Comparison of ENCODE assay signal across 4 cellular contexts in the genomic region with DNA sequence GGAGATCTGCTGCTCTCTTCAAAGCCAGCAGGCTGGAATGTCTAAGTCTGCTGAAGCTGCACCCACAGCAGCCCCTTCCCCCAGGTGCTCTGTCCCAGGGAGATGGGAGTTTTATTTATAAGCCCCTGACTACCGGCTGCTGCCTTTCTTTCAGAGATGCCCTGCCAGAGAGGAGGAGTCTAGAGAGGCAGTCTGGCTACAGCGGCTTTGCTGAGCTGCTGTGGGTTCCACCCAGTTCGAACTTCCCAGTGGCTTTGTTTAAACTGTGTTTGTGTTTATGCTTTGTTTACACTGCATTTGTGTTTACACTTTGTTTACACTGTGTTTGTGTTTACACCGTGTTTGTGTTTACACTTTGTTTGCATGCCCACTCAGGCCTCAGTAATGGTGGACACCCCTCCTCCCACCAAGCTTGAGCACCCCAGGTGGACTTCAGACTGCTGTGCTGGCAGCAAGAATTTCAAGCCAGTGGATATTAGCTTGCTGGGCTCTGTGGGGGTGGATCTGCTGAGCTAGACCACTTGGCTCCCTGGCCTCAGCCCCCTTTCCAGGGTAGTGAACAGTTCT. TPM values are rescaled to one million over a fixed set of nuclear protein-coding genes. Genes with fewer than 3 reads are reported as not detected.
DNase-seq lines count a peak whose midpoint lies in the region; ATAC-seq, FAIRE-seq and TF ChIP-seq lines count a peak whose summit lies in the region.
"Not testable (repeated sequence)": the region's sequence is repeated elsewhere in the genome, so short reads cannot be mapped to it uniquely, and the experiment has no call there.

No MANE protein-coding gene starts in this region.

- intact Hi-C loops in K562 (cut with micrococcal nuclease); esophagus squamous epithelium (cut with DNase I): not testable (repeated sequence)

- TF ChIP-seq EP300 in K562 (IDR thresholded peaks at IDR 0.05; ENCODE audit: low read length): not testable (repeated sequence)

- H3K4me2 ChIP-seq in K562 (ENCODE audit: insufficient read depth, low read length): not testable (repeated sequence)

- not testable (repeated sequence) for H3K36me3 ChIP-seq in K562 (ENCODE audit: control insufficient read depth, insufficient read depth, low read length); esophagus (ENCODE audit: control insufficient read depth in 2 of 2, insufficient read depth in 2 of 2, low read length in 1 of 2); esophagus squamous epithelium

- in situ Hi-C loops in K562 (cut with MboI): not testable (repeated sequence)

- not testable (repeated sequence) for H3K27me3 ChIP-seq in K562 (ENCODE audit: control insufficient read depth in 2 of 2, insufficient read depth in 2 of 2, low read length in 2 of 2); esophagus (ENCODE audit: control insufficient read depth in 1 of 2, insufficient read depth in 2 of 2, low read length in 2 of 2); esophagus squamous epithelium

- not testable (repeated sequence) for TF ChIP-seq RAD21 in K562 (CRISPR knock-in tag; conservative IDR thresholded peaks at IDR 0.05 in 1 of 2, IDR thresholded peaks at IDR 0.05 in 1 of 2)

- H3K4me3 ChIP-seq in K562; esophagus (ENCODE audit: low read depth in 1 of 2, low read length in 2 of 2); esophagus squamous epithelium; skin epidermis: not testable (repeated sequence)

- H3K9ac ChIP-seq in K562 (ENCODE audit: insufficient read depth in 1 of 2, low read depth in 2 of 2, low read length in 2 of 2): not testable (repeated sequence)

- POLR2A ChIA-PET in K562 (lab: Yijun Ruan, JAX): interaction anchor here (1.0 to 1.6 kb wide), 4 partner anchors 8 to 117 kb away, joined by 3 to 6 read pairs (median 4); a partner anchor contains a TSS

- CTCF ChIA-PET in K562 (lab: Yijun Ruan, JAX; ENCODE audit: low intra/inter-chr PET ratio): not testable (repeated sequence)

- TF ChIP-seq POLR2A in K562 (conservative IDR thresholded peaks at IDR 0.05); esophagus squamous epithelium (IDR thresholded peaks at IDR 0.05): not testable (repeated sequence)

- H4K20me1 ChIP-seq in K562 (replicated peaks; ENCODE audit: control insufficient read depth, insufficient read depth, low read length): not testable (repeated sequence)

- H3K9me3 ChIP-seq in K562 (replicated peaks; ENCODE audit: control insufficient read depth, insufficient read depth, low read depth, low read length); esophagus (ENCODE audit: control insufficient read depth in 2 of 2, insufficient read depth in 1 of 2, low read depth in 1 of 2, low read length in 1 of 2); esophagus squamous epithelium: not testable (repeated sequence)

- ATAC-seq in K562: not testable (repeated sequence)

- H3K9me1 ChIP-seq in K562 (ENCODE audit: control insufficient read depth, insufficient read depth, low read length): not testable (repeated sequence)

- peak overlapping the region; percentile 12; the same call in 1 of the 2 replicates for H2AFZ ChIP-seq in K562 (ENCODE audit: low read depth, low read length)

- FAIRE-seq in K562 (lab: Jason Lieb, UNC): not testable (repeated sequence)

- H3K27ac ChIP-seq in K562 (ENCODE audit: extremely low read depth, low read depth, low read length): not testable (repeated sequence)
- H3K27ac ChIP-seq in esophagus (ENCODE audit: low read depth in 2 of 2, low read length in 1 of 2) (peak overlapping the region; percentile 85 to 94), esophagus squamous epithelium (peak overlapping the region; percentile 72 to 89 (median 86)), skin epidermis (peak overlapping the region in 11 of 21 experiments; percentile 10 to 79 (median 42))

- BruUV-seq in K562 (replicated peaks; lab: Mats Ljungman, UMichigan): not testable (repeated sequence)

- H3K79me2 ChIP-seq in K562 (ENCODE audit: control insufficient read depth, insufficient read depth, low read length): not testable (repeated sequence)

- 10% methylated on average over 4 of the region's 4 CpGs for WGBS in K562 (ENCODE audit: insufficient coverage, low coverage, missing lambda C conversion rate)
- WGBS in esophagus, 2 donors: 58 to 59% methylated on average over 4 of the region's 4 CpGs
- 49 to 62% methylated on average over 4 of the region's 4 CpGs for WGBS in esophagus squamous epithelium, 2 donors

- TF ChIP-seq CTCF in K562 (IDR thresholded peaks at IDR 0.05 in 2 of 3, conservative IDR thresholded peaks at IDR 0.05 in 1 of 3; ENCODE audit: insufficient read depth in 2 of 3, low read depth in 1 of 3, low read length in 3 of 3); esophagus squamous epithelium (IDR thresholded peaks at IDR 0.05): not testable (repeated sequence)

- DNase-seq in K562 (ENCODE audit: extremely low read depth in 1 of 4, low spot score in 3 of 4); esophagus squamous epithelium (lab: John Stamatoyannopoulos, UW): not testable (repeated sequence)

- H3K4me1 ChIP-seq in K562 (replicated peaks in 1 of 2; ENCODE audit: control insufficient read depth in 2 of 2, insufficient read depth in 2 of 2, low read length in 2 of 2): peaks cover 0 to 12% of the 10 kb centered on the region in 2 experiments; a peak in 2 of 5 replicates
- H3K4me1 ChIP-seq in esophagus (ENCODE audit: control insufficient read depth in 2 of 2, insufficient read depth in 2 of 2, low read length in 1 of 2): not testable (repeated sequence)
- peaks cover 0 to 35% (median 14%) of the 10 kb centered on the region in 3 donors for H3K4me1 ChIP-seq in esophagus squamous epithelium

RNA-seq across cellular contexts. Expression of a gene that starts 45.4 kb away (rescaled TPM):
- total RNA-seq in K562 (2011; cell fraction: chromatin; rRNA removed; ENCODE audit: low replicate concordance): not detected in 2 replicates
- not detected in 2 replicates for total RNA-seq in K562 (2011; cell fraction: nucleolus; rRNA removed)
- total RNA-seq in K562 (2011; cell fraction: nucleoplasm; rRNA removed): not detected in 2 replicates
- total RNA-seq in K562 (2014; rRNA removed): not detected in 2 replicates
- total RNA-seq in K562 (2014; rRNA removed; fragmentation: Illumina TruSeq; extraction: Trizol): not detected in 2 replicates
- total RNA-seq in K562 (2015; rRNA removed; fragmentation: Illumina TruSeq; extraction: Trizol): not detected in 2 replicates
- not detected in 2 replicates for total RNA-seq in K562 (2021)
- 0.11 TPM in 1 of 2 replicates, not detected in the other for polyA plus RNA-seq in K562 (2011; rRNA removed)
- 0.06 TPM in 1 of 2 replicates, not detected in the other for polyA plus RNA-seq in K562 (2011; cell fraction: cytosol; rRNA removed)
- polyA plus RNA-seq in K562 (2011; cell fraction: nucleus; rRNA removed): 0.04 TPM in 1 of 2 replicates, not detected in the other
- not detected in 2 replicates for polyA plus RNA-seq in K562 (2012)
- polyA plus RNA-seq in K562 (2014; fragmentation: Illumina TruSeq; extraction: Trizol): not detected in 2 replicates
- polyA plus RNA-seq in K562 (2014; fragmentation: Nextera tagmentation; extraction: Ambion mirVana): not detected
- not detected in 2 replicates for polyA plus RNA-seq in K562 (2014; rRNA removed)
- polyA minus RNA-seq in K562 (2011; rRNA and poly(A)+ RNA removed): not detected in 2 replicates
- not detected in 2 replicates for polyA minus RNA-seq in K562 (2011; cell fraction: cytosol; rRNA and poly(A)+ RNA removed)
- polyA minus RNA-seq in K562 (2011; cell fraction: nucleus; rRNA and poly(A)+ RNA removed): not detected in 2 replicates
- polyA plus RNA-seq in esophagus: 1 to 10 TPM; 2.2 to 3.9 TPM
- 1 to 10 TPM; 1.9 to 9.1 (median 3.3) TPM for total RNA-seq in esophagus squamous epithelium

RNA-seq across cellular contexts. Expression of a gene that starts 53.6 kb away (rescaled TPM):
- total RNA-seq in K562 (2011; cell fraction: chromatin; rRNA removed; ENCODE audit: low replicate concordance): 640 and 1,528 TPM in 2 replicates
- 261 and 443 TPM in 2 replicates for total RNA-seq in K562 (2011; cell fraction: nucleolus; rRNA removed)
- 645 and 660 TPM in 2 replicates for total RNA-seq in K562 (2011; cell fraction: nucleoplasm; rRNA removed)
- 43.7 and 46.9 TPM in 2 replicates for total RNA-seq in K562 (2014; rRNA removed)
- 131 and 160 TPM in 2 replicates for total RNA-seq in K562 (2014; rRNA removed; fragmentation: Illumina TruSeq; extraction: Trizol)
- total RNA-seq in K562 (2015; rRNA removed; fragmentation: Illumina TruSeq; extraction: Trizol): 66.1 and 77.9 TPM in 2 replicates
- total RNA-seq in K562 (2021): 116 and 137 TPM in 2 replicates
- 337 and 342 TPM in 2 replicates for polyA plus RNA-seq in K562 (2011; rRNA removed)
- polyA plus RNA-seq in K562 (2011; cell fraction: cytosol; rRNA removed): 38.9 and 149 TPM in 2 replicates
- 209 and 452 TPM in 2 replicates for polyA plus RNA-seq in K562 (2011; cell fraction: nucleus; rRNA removed)
- 49.5 and 143 TPM in 2 replicates for polyA plus RNA-seq in K562 (2012)
- polyA plus RNA-seq in K562 (2014; fragmentation: Illumina TruSeq; extraction: Trizol): 139 and 165 TPM in 2 replicates
- polyA plus RNA-seq in K562 (2014; fragmentation: Nextera tagmentation; extraction: Ambion mirVana): 10 to 100 TPM; 84.6 to 93.1 TPM
- polyA plus RNA-seq in K562 (2014; rRNA removed): 111 and 122 TPM in 2 replicates
- polyA minus RNA-seq in K562 (2011; rRNA and poly(A)+ RNA removed): 389 and 534 TPM in 2 replicates
- polyA minus RNA-seq in K562 (2011; cell fraction: cytosol; rRNA and poly(A)+ RNA removed): 123 and 131 TPM in 2 replicates
- 142 and 344 TPM in 2 replicates for polyA minus RNA-seq in K562 (2011; cell fraction: nucleus; rRNA and poly(A)+ RNA removed)
- 100 to 1,000 TPM in 1 of 2 donors, 10 to 100 TPM in 1; 98.8 to 128 TPM for polyA plus RNA-seq in esophagus
- 100 to 1,000 TPM in 3 of 4 donors, 10 to 100 TPM in 1; 86.6 to 278 (median 148) TPM for total RNA-seq in esophagus squamous epithelium
